ENCODE assay signal across 8 cellular contexts in the genomic region with DNA sequence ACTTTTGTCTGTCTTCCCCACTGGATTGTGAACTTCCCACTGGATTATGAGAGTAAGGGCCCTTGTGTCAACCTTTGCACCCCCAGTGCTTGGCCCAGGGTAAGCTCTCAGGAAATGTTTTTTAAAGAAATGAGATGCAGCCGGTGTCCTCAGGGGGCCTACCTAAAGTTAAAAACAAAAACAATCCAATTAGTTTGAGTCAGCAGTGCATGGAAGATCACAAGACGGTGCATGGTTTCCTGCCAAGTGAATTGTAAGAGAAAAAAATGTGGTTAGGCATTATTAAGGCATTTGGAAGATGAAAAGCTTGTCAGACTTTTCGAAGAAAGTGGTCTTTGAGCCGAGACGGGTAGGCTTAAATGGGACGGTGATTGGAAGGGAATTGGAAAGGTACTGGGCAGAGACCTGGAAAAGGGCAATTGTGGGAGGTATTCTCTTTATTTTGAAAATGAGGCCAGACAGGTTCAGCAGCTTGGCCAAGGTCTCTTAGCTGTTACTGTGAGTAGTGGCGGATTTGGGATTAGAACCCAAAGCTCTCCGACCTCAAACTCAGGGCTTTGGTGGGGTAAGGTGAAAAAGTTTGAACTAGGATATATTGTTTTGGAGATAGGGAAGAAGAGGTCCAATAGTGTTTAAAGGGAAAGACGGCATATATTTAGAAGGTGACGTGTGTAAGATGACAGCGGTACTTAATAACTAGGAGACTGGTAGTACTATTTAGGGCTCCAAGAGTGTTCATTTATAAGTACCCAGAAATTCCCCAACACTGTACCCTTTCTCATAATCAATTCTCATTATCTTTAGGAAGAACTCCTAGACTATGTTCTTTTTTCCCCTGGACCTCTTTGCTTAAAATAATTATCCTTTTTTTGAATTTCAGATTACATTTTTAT. TPM values are rescaled to one million over a fixed set of nuclear protein-coding genes. Genes with fewer than 3 reads are reported as not detected.
DNase-seq lines count a peak whose midpoint lies in the region; ATAC-seq and TF ChIP-seq lines count a peak whose summit lies in the region.

No MANE protein-coding gene starts in this region.

- H3K27ac ChIP-seq in WERI-Rb-1 (peak overlapping the region; percentile 79; the same call in 1 of the 2 replicates), mucosa of rectum (ENCODE audit: low read depth in 2 of 2, low read length in 2 of 2) (peak overlapping the region; percentile 76 to 82), uterus (peak overlapping the region; percentile 95 to 97)

- no peak for TF ChIP-seq POLR2A in uterus (IDR thresholded peaks at IDR 0.05)

- DNase-seq in AG20443 (ENCODE audit: low spot score) = peak; percentile 52
- peak; percentile 30 for DNase-seq in WERI-Rb-1
- DNase-seq in epithelial cell of proximal tubule (ENCODE audit: low read depth) = peak; percentile 91
- peak; percentile 30 to 57 for DNase-seq in uterus
- no peak for DNase-seq in NCI-H345 (lab: John Stamatoyannopoulos, UW)

- H3K36me3 ChIP-seq in WERI-Rb-1 (no peaks in the 10 kb centered on the region; the same call in 1 of the 2 replicates), mucosa of rectum (ENCODE audit: control insufficient read depth in 2 of 2, insufficient read depth in 2 of 2, low read length in 2 of 2) (no peaks in the 10 kb centered on the region), uterus (no peaks in the 10 kb centered on the region)

- peak overlapping the region; percentile 83 to 84 for H3K9ac ChIP-seq in mucosa of rectum (ENCODE audit: low read depth in 1 of 2, low read length in 2 of 2)

- no peak for TF ChIP-seq CTCF in WERI-Rb-1 (IDR thresholded peaks at IDR 0.05; ENCODE audit: low read depth, low read length)
- no peak for TF ChIP-seq CTCF in epithelial cell of proximal tubule (conservative IDR thresholded peaks at IDR 0.05; ENCODE audit: low read depth, low read length)
- TF ChIP-seq CTCF in uterus (IDR thresholded peaks at IDR 0.05) = no peak

- H3K4me1 ChIP-seq in mucosa of rectum (ENCODE audit: control insufficient read depth in 2 of 2, insufficient read depth in 2 of 2, low read length in 2 of 2) (peaks cover 8 to 13% of the 10 kb centered on the region in 2 donors), uterus (no peaks in the 10 kb centered on the region)

- intact Hi-C loops in uterus (cut with DNase I; ENCODE audit: low total_unique reads) = no loop called here

- H3K4me3 ChIP-seq in WERI-Rb-1 (ENCODE audit: low read depth, low read length) (peak overlapping the region; percentile 74), epithelial cell of proximal tubule (ENCODE audit: low read depth, low read length) (peak overlapping the region; percentile 80), mucosa of rectum (ENCODE audit: low read length in 2 of 2) (peak overlapping the region; percentile 93 to 94), uterus (peak overlapping the region; percentile 75 to 76)

- H3K27me3 ChIP-seq in WERI-Rb-1 (ENCODE audit: insufficient read depth, low read depth, severe bottlenecking) (no peaks in the 10 kb centered on the region), mucosa of rectum (ENCODE audit: control insufficient read depth in 2 of 2, insufficient read depth in 2 of 2, low read length in 2 of 2) (no peaks in the 10 kb centered on the region), uterus (no peaks in the 10 kb centered on the region)

- ATAC-seq in GM18907 (IDR thresholded peaks at IDR 0.05; ENCODE audit: unreplicated experiment) = peak; percentile 36
- peak; percentile 26 for ATAC-seq in HG03442 (IDR thresholded peaks at IDR 0.05; ENCODE audit: unreplicated experiment)

- H3K9me3 ChIP-seq in WERI-Rb-1 (ENCODE audit: severe bottlenecking) (no peaks in the 10 kb centered on the region), mucosa of rectum (ENCODE audit: control insufficient read depth in 2 of 2, low read length in 2 of 2) (no peaks in the 10 kb centered on the region), uterus (no peaks in the 10 kb centered on the region)

RNA-seq across cellular contexts. Expression of a gene that starts 1.2 kb away (rescaled TPM):
- 11.1 and 19.4 TPM in 2 replicates for total RNA-seq in epithelial cell of proximal tubule
- total RNA-seq in uterus = 10 to 100 TPM; 25.6 to 64.9 (median 49.9) TPM
